ENCODE assay signal across 10 cellular contexts in the genomic region with DNA sequence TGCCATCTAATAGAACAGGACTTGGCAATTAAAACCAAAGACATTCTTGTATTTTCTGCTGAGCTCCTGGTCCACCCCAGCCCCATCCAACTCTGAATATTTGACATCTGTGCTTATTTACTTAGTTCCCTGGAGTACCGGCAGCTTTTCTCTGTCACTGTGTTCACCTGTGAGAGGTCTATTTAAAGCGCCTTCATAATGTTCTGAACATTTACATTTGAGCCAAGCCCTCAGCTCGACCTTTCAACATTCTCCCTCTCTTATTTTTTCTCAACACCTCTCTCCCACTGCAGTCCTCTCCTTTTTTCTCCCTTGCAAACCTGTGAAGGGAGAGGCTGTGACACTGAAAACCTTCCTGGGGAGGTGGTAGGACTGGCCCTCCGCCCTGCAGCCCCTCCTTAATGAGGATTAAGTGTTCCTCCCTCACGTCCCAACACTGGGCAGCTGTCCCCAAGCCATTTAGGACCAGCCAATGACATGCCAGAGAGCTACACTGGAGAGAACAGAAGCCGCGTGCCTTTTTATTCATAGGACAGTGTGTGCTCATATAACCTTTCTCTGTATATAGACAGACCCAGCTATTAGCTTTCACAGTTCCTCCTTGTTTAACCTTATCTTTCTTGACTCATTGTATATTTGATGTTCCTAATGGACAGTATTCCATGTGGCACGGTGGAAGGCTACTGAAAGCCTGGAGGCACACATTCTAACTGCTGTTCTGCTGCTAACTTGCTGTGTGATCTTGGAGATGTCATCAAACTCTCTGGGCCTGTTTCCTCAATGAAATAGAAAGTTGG.
A peak's percentile ranks its signal among the peaks of the same experiment; 100 is the strongest.
DNase-seq lines count a peak whose midpoint lies in the region; ATAC-seq and TF ChIP-seq lines count a peak whose summit lies in the region.
"Had no signal": no experiment of that assay in that cellular context is flagged by ENCODE, and none has a peak within 500 bp of the region (broad histone marks: within the 10 kb centered on the region; RNA-seq: fewer than 3 reads in every experiment).

No MANE protein-coding gene starts in this region.

- CTCF ChIA-PET in activated naive CD4-positive, alpha-beta T cell treated with anti-CD3 and anti-CD28 coated beads for 36 hours (lab: Charles Lee), result no interaction called here

- ATAC-seq in lung (ENCODE audit: insufficient read depth, low FRiP score) (peak; percentile 64), omental fat pad (ENCODE audit: low FRiP score) (no peak)

- H3K4me1 ChIP-seq in lung (ENCODE audit: control insufficient read depth in 2 of 2, insufficient read depth in 2 of 2, low read length in 2 of 2), result peaks cover 0 to 8% of the 10 kb centered on the region in 2 donors

- H3K27ac Mint-ChIP-seq in activated naive CD4-positive, alpha-beta T cell treated with anti-CD3 and anti-CD28 coated beads for 36 hours, result no peak overlapping the region

- H3K36me3 Mint-ChIP-seq in activated naive CD4-positive, alpha-beta T cell treated with anti-CD3 and anti-CD28 coated beads for 36 hours (ENCODE audit: low read depth), result no peaks in the 10 kb centered on the region

- no peaks in the 10 kb centered on the region for H3K4me1 Mint-ChIP-seq in activated naive CD4-positive, alpha-beta T cell treated with anti-CD3 and anti-CD28 coated beads for 36 hours (ENCODE audit: low read depth)

- WGBS in lung, 2 donors, result 63 to 79% methylated on average over 8 of the region's 8 CpGs

- no peak for TF ChIP-seq CTCF in VCaP (conservative IDR thresholded peaks at IDR 0.05)
- no peak for TF ChIP-seq CTCF in lung (IDR thresholded peaks at IDR 0.05; ENCODE audit: control extremely low read depth, extremely low read depth)
- no peak for TF ChIP-seq CTCF in omental fat pad (IDR thresholded peaks at IDR 0.05)

- H3K27me3 Mint-ChIP-seq in activated naive CD4-positive, alpha-beta T cell treated with anti-CD3 and anti-CD28 coated beads for 36 hours (ENCODE audit: low read depth), result peaks cover 16% of the 10 kb centered on the region

- intact Hi-C loops in activated naive CD4-positive, alpha-beta T cell treated with anti-CD3 and anti-CD28 coated beads for 36 hours (cut with micrococcal nuclease), result no loop called here

- H3K27ac ChIP-seq in VCaP (peak overlapping the region; percentile 99), lung (ENCODE audit: low read depth in 1 of 2, low read length in 1 of 2) (peak overlapping the region; percentile 70 to 90)

- H3K4me3 ChIP-seq in lung, result no peak overlapping the region

- no peaks in the 10 kb centered on the region for H3K9me3 Mint-ChIP-seq in activated naive CD4-positive, alpha-beta T cell treated with anti-CD3 and anti-CD28 coated beads for 36 hours

- DNase-seq in DMS 273 (lab: John Stamatoyannopoulos, UW; ENCODE audit: unreplicated experiment) (peak; percentile 7), DMS 273 treated with DMSO at 0.1 percent for 48 hours (lab: John Stamatoyannopoulos, UW) (no peak), lung (ENCODE audit: low spot score) (peak; percentile 57), ureter (ENCODE audit: low spot score) (peak; percentile 57), omental fat pad (ENCODE audit: low spot score) (no peak)
- no peak for DNase-seq in activated naive CD4-positive, alpha-beta T cell treated with anti-CD3 and anti-CD28 coated beads for 36 hours
- DNase-seq in NK-92 treated with Interleukin-12 subunit alpha and Interleukin-12 subunit beta, amount 100 ng/mL, for 24 hours (lab: John Stamatoyannopoulos, UW), result no peak
- DNase-seq: 8988T, cerebellar nuclear complex had no signal

- H3K36me3 ChIP-seq in lung (ENCODE audit: control insufficient read depth in 2 of 2, insufficient read depth in 2 of 2, low read length in 2 of 2), result no peaks in the 10 kb centered on the region

- no peak overlapping the region for H3K4me3 Mint-ChIP-seq in activated naive CD4-positive, alpha-beta T cell treated with anti-CD3 and anti-CD28 coated beads for 36 hours

- no peaks in the 10 kb centered on the region for H3K9me3 ChIP-seq in lung (ENCODE audit: control insufficient read depth in 2 of 2, insufficient read depth in 1 of 2, low read length in 1 of 2)

- H3K27me3 ChIP-seq in lung (ENCODE audit: control insufficient read depth, insufficient read depth), result no peaks in the 10 kb centered on the region

Comparison
In these comparisons a context has a peak if more than half of its experiments do, and no peak if none do; other contexts are left out.
1. DNase-seq: peak in DMS 273 (single experiment), lung (single experiment) and ureter (single experiment); none in DMS 273 treated with DMSO at 0.1 percent for 48 hours (single experiment), activated naive CD4-positive, alpha-beta T cell treated with anti-CD3 and anti-CD28 coated beads for 36 hours (single experiment), omental fat pad (single experiment) and NK-92 treated with Interleukin-12 subunit alpha and Interleukin-12 subunit beta, amount 100 ng/mL, for 24 hours (single experiment).